In the genomic region with DNA sequence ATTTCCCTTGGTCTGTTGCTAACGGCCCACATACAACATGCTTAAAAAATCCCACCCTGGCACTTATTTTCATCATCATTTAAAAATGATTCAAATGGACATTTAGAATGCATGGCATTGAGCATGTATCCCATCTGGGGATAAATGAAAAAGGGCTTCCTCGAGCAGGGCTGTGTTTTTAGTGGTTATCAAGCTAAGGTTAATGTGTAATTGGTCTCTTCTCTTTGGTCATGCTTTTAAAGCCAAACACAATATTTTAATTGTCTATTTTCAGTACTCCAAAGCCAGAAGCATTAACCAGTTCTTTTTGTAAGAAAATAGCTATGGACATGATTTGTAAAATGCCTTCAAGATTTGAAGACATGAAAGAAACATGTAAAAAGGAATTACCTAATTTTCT, we compare ENCODE assay signal across 19 cellular contexts. TPM values are rescaled to one million over a fixed set of nuclear protein-coding genes. Genes with fewer than 3 reads are reported as not detected.
DNase-seq lines count a peak whose midpoint lies in the region; ATAC-seq and TF ChIP-seq lines count a peak whose summit lies in the region.
"Had no signal": no experiment of that assay in that cellular context is flagged by ENCODE, and none has a peak within 500 bp of the region (broad histone marks: within the 10 kb centered on the region; RNA-seq: fewer than 3 reads in every experiment).

No MANE protein-coding gene starts in this region.

- no peak overlapping the region for H3K4me3 Mint-ChIP-seq in MCF 10A (ENCODE audit: unreplicated experiment)
- H3K4me3 Mint-ChIP-seq in nephron: peak overlapping the region; percentile 87 to 99 (median 93)
- H3K4me3 Mint-ChIP-seq: activated T-helper 17 cell treated with anti-CD3 and anti-CD28 coated beads, Interleukin-2, amount 50 U/mL, for 72 hours had no signal

- peak overlapping the region; percentile 43 for H3K9ac ChIP-seq in mammary epithelial cell (ENCODE audit: insufficient read depth, low read length)
- H3K9ac ChIP-seq: parathyroid adenoma had no signal

- H3K4me1 Mint-ChIP-seq in MCF 10A (ENCODE audit: insufficient read depth, unreplicated experiment) (no peaks in the 10 kb centered on the region), nephron (peaks cover 20% of the 10 kb centered on the region)
- H3K4me1 Mint-ChIP-seq: activated T-helper 17 cell treated with anti-CD3 and anti-CD28 coated beads, Interleukin-2, amount 50 U/mL, for 72 hours had no signal

- CTCF ChIA-PET in mammary epithelial cell (lab: Charles Lee; ENCODE audit: low non-redundant PET) (no interaction called here), MCF 10A (lab: Yijun Ruan, JAX) (no interaction called here)

- H3K36me3 ChIP-seq in mammary epithelial cell (ENCODE audit: insufficient read depth, low read length): peaks cover 6% of the 10 kb centered on the region
- no peaks in the 10 kb centered on the region for H3K36me3 ChIP-seq in body of pancreas (replicated peaks in 1 of 2; ENCODE audit: insufficient read depth in 1 of 2, low read depth in 2 of 2)
- no peaks in the 10 kb centered on the region for H3K36me3 ChIP-seq in vagina
- H3K36me3 ChIP-seq in testis (ENCODE audit: low read depth, missing control alignments): no peaks in the 10 kb centered on the region
- H3K36me3 ChIP-seq: spleen, upper lobe of left lung had no signal

- H3K27ac ChIP-seq in mammary epithelial cell (ENCODE audit: insufficient read depth, low read depth, low read length) (no peak overlapping the region), body of pancreas (peak overlapping the region; percentile 86 to 95 (median 92)), vagina (peak overlapping the region; percentile 87), testis (no peak overlapping the region)
- H3K27ac ChIP-seq: parathyroid adenoma, spleen, upper lobe of left lung had no signal

- H3K79me2 ChIP-seq in mammary epithelial cell (ENCODE audit: insufficient read depth, low read length): peaks cover 86% of the 10 kb centered on the region
- H3K79me2 ChIP-seq: parathyroid adenoma had no signal

- intact Hi-C loops in mammary epithelial cell (cut with micrococcal nuclease) (no loop called here), MCF 10A (cut with micrococcal nuclease) (no loop called here), body of pancreas (cut with DNase I) (no loop called here), vagina (cut with DNase I) (no loop called here), testis (cut with DNase I; ENCODE audit: low total_unique reads) (no loop called here)

- no peak for ATAC-seq in body of pancreas
- ATAC-seq in GM21515 (IDR thresholded peaks at IDR 0.05; ENCODE audit: unreplicated experiment): no peak
- ATAC-seq: activated CD4-positive, CD25-positive, alpha-beta regulatory T cell treated with anti-CD3 and anti-CD28 coated beads, Interleukin-2, amount 50 U/mL, for 24 hours; activated T-helper 17 cell treated with anti-CD3 and anti-CD28 coated beads, Interleukin-2, amount 50 U/mL, for 72 hours; K562 had no signal

- 96% methylated on average over 2 of the region's 2 CpGs for WGBS in mammary epithelial cell (ENCODE audit: low coverage, missing lambda C conversion rate)
- 12 to 13% methylated on average over 2 of the region's 2 CpGs for WGBS in body of pancreas, 2 donors
- WGBS in testis, 2 donors: 38 to 39% methylated on average over 2 of the region's 2 CpGs

- H3K4me3 ChIP-seq in mammary epithelial cell (replicated peaks in 1 of 3; ENCODE audit: insufficient read depth in 1 of 3, low read depth in 2 of 3, low read length in 3 of 3): peak overlapping the region; percentile 7 to 85 (median 72)
- H3K4me3 ChIP-seq in body of pancreas: peak overlapping the region in 1 of 2 donors; percentile 55
- H3K4me3 ChIP-seq in vagina: peak overlapping the region; percentile 70 to 78
- H3K4me3 ChIP-seq in testis: no peak overlapping the region
- H3K4me3 ChIP-seq: K562 had no signal

- no peak overlapping the region for H3K27ac Mint-ChIP-seq in MCF 10A (ENCODE audit: low read depth, unreplicated experiment)
- H3K27ac Mint-ChIP-seq in nephron: peak overlapping the region; percentile 3 to 98 (median 78)
- H3K27ac Mint-ChIP-seq: activated T-helper 17 cell treated with anti-CD3 and anti-CD28 coated beads, Interleukin-2, amount 50 U/mL, for 72 hours had no signal

- DNase-seq in mammary epithelial cell (no peak), MCF 10A (ENCODE audit: unreplicated experiment) (no peak), body of pancreas (peak in 1 of 4 donors; percentile 22), vagina (ENCODE audit: extremely low spot score in 2 of 2) (no peak), testis (no peak)
- no peak for DNase-seq in stimulated activated naive CD4-positive, alpha-beta T cell treated with Interleukin-2 at 50 U/mL for 16 hours (lab: John Stamatoyannopoulos, UW)
- DNase-seq: 8988T, NCI-H2029 treated with DMSO at 0.1 percent for 48 hours, NCI-H510A treated with DMSO at 0.1 percent for 48 hours, SHP77, spleen, upper lobe of left lung had no signal

- peaks cover 22% of the 10 kb centered on the region for H3K4me1 ChIP-seq in mammary epithelial cell (ENCODE audit: insufficient read depth, low read length)
- peaks cover 21% of the 10 kb centered on the region for H3K4me1 ChIP-seq in body of pancreas
- peaks cover 21% of the 10 kb centered on the region for H3K4me1 ChIP-seq in vagina
- no peaks in the 10 kb centered on the region for H3K4me1 ChIP-seq in testis
- H3K4me1 ChIP-seq: parathyroid adenoma had no signal

- TF ChIP-seq CTCF in mammary epithelial cell (conservative IDR thresholded peaks at IDR 0.05 in 1 of 2, IDR thresholded peaks at IDR 0.05 in 1 of 2; ENCODE audit: extremely low read depth in 1 of 2, insufficient read depth in 1 of 2, low read depth in 1 of 2, low read length in 2 of 2) (no peak), MCF 10A (IDR thresholded peaks at IDR 0.05; ENCODE audit: unreplicated experiment) (no peak), body of pancreas (IDR thresholded peaks at IDR 0.05) (no peak), nephron (IDR thresholded peaks at IDR 0.05; ENCODE audit: unreplicated experiment in 3 of 3) (no peak), vagina (IDR thresholded peaks at IDR 0.05) (no peak), testis (IDR thresholded peaks at IDR 0.05) (no peak)

- dilution Hi-C loops in mammary epithelial cell (cut with HindIII; ENCODE audit: low sequenced_read_pairs): no loop called here

- BruUV-seq in mammary epithelial cell (replicated peaks; lab: Mats Ljungman, UMichigan): no TSS peak
- no TSS peak for BruUV-seq in MCF 10A (replicated peaks; lab: Mats Ljungman, UMichigan)

- POLR2A ChIA-PET in MCF 10A (lab: Yijun Ruan, JAX): no interaction called here

- peak overlapping the region; percentile 79 for H3K4me2 ChIP-seq in mammary epithelial cell (ENCODE audit: insufficient read depth, low read depth, low read length)

- H3K9me3 ChIP-seq in mammary epithelial cell (replicated peaks; ENCODE audit: insufficient read depth, low read length): no peaks in the 10 kb centered on the region
- no peaks in the 10 kb centered on the region for H3K9me3 ChIP-seq in body of pancreas
- no peaks in the 10 kb centered on the region for H3K9me3 ChIP-seq in vagina
- no peaks in the 10 kb centered on the region for H3K9me3 ChIP-seq in testis
- H3K9me3 ChIP-seq: spleen, upper lobe of left lung had no signal

- no peaks in the 10 kb centered on the region for H3K9me3 Mint-ChIP-seq in MCF 10A (ENCODE audit: unreplicated experiment)
- H3K9me3 Mint-ChIP-seq in nephron: no peaks in the 10 kb centered on the region
- H3K9me3 Mint-ChIP-seq: activated T-helper 17 cell treated with anti-CD3 and anti-CD28 coated beads, Interleukin-2, amount 50 U/mL, for 72 hours had no signal

- H3K27me3 Mint-ChIP-seq in MCF 10A (ENCODE audit: insufficient read depth, unreplicated experiment) (peaks cover 28% of the 10 kb centered on the region), nephron (ENCODE audit: low read depth) (peaks cover 45% of the 10 kb centered on the region)

- no peaks in the 10 kb centered on the region for H3K27me3 ChIP-seq in mammary epithelial cell (ENCODE audit: insufficient read depth, low read length)
- no peaks in the 10 kb centered on the region for H3K27me3 ChIP-seq in body of pancreas
- H3K27me3 ChIP-seq in vagina: peaks cover 7% of the 10 kb centered on the region
- no peaks in the 10 kb centered on the region for H3K27me3 ChIP-seq in testis

- peak in 2 of 3 donors; percentile 17 to 50 for TF ChIP-seq POLR2A in body of pancreas (IDR thresholded peaks at IDR 0.05)
- TF ChIP-seq POLR2A in vagina (IDR thresholded peaks at IDR 0.05): no peak
- TF ChIP-seq POLR2A in testis (IDR thresholded peaks at IDR 0.05): no peak

- H4K20me1 ChIP-seq in mammary epithelial cell (ENCODE audit: insufficient read depth, low read length): no peaks in the 10 kb centered on the region

- in situ Hi-C loops in mammary epithelial cell (cut with MboI; ENCODE audit: low sequenced_read_pairs in 2 of 2): loop anchor here in 1 of 2 donors (5.0 kb wide), 1 partner anchor 253 kb away; no protein-coding TSS in a partner anchor

- H3K36me3 Mint-ChIP-seq in MCF 10A (ENCODE audit: insufficient read depth, unreplicated experiment): no peaks in the 10 kb centered on the region
- peaks cover 3% of the 10 kb centered on the region for H3K36me3 Mint-ChIP-seq in nephron (ENCODE audit: low read depth)

- no peak overlapping the region for H2AFZ ChIP-seq in mammary epithelial cell (ENCODE audit: low read depth, low read length)
- H2AFZ ChIP-seq: parathyroid adenoma had no signal

RNA-seq across cellular contexts. Expression of a gene that starts 1.9 kb away (rescaled TPM):
- total RNA-seq in mammary epithelial cell (1 to 10 TPM in 1 of 2 donors, under 1 TPM in 1; 0.17 to 5.2 TPM), MCF 10A (2022) (not detected in 2 replicates), body of pancreas (10 to 100 TPM; 10.9 to 73.2 TPM), vagina (34.9 TPM), testis (1 to 10 TPM; 2.8 to 8.5 TPM)
- polyA plus RNA-seq in mammary epithelial cell (3.9 TPM), testis (ENCODE audit: insufficient read depth, low read depth, low replicate concordance) (3.9 TPM)
- polyA minus RNA-seq in mammary epithelial cell: 10.2 TPM
- total RNA-seq: activated T-helper 17 cell treated with anti-CD3 and anti-CD28 coated beads, Interleukin-2, amount 50 U/mL, for 72 hours; T-helper 2 cell treated with Interferon-gamma antibody and Interleukin-4, amounts not matched to agents 100 ng/mL and 5 ng/mL, for 36 hours had no signal

Comparison
In these comparisons a context has a peak if more than half of its experiments do, and no peak if none do; other contexts are left out.
1. H3K27ac ChIP-seq: peak in body of pancreas (4 of 4) and vagina (single experiment); none in mammary epithelial cell (single experiment) and testis (0 of 2).
2. H3K4me3 ChIP-seq: peak in mammary epithelial cell (3 of 3) and vagina (2 of 2); none in testis (0 of 2).
3. POLR2A ChIP-seq: peak in body of pancreas (2 of 3); none in vagina (0 of 2) and testis (single experiment).